Comparison of ENCODE assay signal across 20 cellular contexts in genomic region chr15:89164712-89165211, GRCh38. TPM values are rescaled to one million over a fixed set of nuclear protein-coding genes. Genes with fewer than 3 reads are reported as not detected.
DNase-seq lines count a peak whose midpoint lies in the region; ATAC-seq and TF ChIP-seq lines count a peak whose summit lies in the region.
"Had no signal": no experiment of that assay in that cellular context is flagged by ENCODE, and none has a peak within 500 bp of the region (broad histone marks: within the 10 kb centered on the region; RNA-seq: fewer than 3 reads in every experiment).

No MANE protein-coding gene starts in this region.

- CTCF ChIA-PET in SK-N-SH (lab: Yijun Ruan, JAX) = interaction anchor here (1.6 to 2.8 kb wide), 3 partner anchors 13 to 260 kb away, joined by 5 to 16 read pairs (median 12); no protein-coding TSS in a partner anchor

- TF ChIP-seq CTCF in right atrium auricular region (IDR thresholded peaks at IDR 0.05) (no peak), heart right ventricle (IDR thresholded peaks at IDR 0.05) (no peak), nephron (IDR thresholded peaks at IDR 0.05; ENCODE audit: unreplicated experiment in 3 of 3) (no peak), SK-N-SH (IDR thresholded peaks at IDR 0.05) (no peak)

- H3K4me1 ChIP-seq in right atrium auricular region = peaks cover 0 to 52% of the 10 kb centered on the region in 2 donors
- H3K4me1 ChIP-seq in heart right ventricle = peaks cover 0 to 71% (median 44%) of the 10 kb centered on the region in 9 donors
- peaks cover 28 to 30% of the 10 kb centered on the region in 2 experiments for H3K4me1 ChIP-seq in SK-N-SH (ENCODE audit: control insufficient read depth in 1 of 2, insufficient read depth in 2 of 2, low read depth in 1 of 2, low read length in 1 of 2)
- H3K4me1 ChIP-seq: BLaER1 had no signal

- H3K27ac ChIP-seq in right atrium auricular region (no peak overlapping the region), heart right ventricle (peak overlapping the region in 4 of 10 donors; percentile 3 to 66 (median 45)), SK-N-SH (ENCODE audit: low read depth in 2 of 2, low read length in 1 of 2) (no peak overlapping the region)
- H3K27ac ChIP-seq: BLaER1 had no signal

- intact Hi-C loops in Right ventricle myocardium superior (cut with DNase I) (no loop called here), heart right ventricle (cut with DNase I) (loop anchor here in 2 of 10 donors (5.0 kb wide), 2 partner anchors 77 to 87 kb away; partner anchors contain the start of gene ABHD2 (in 1 of the 2))

- ATAC-seq in Right ventricle myocardium superior (ENCODE audit: poor library complexity) (peak; percentile 82), heart right ventricle (peak; percentile 25 to 85 (median 62)), HG03354 (IDR thresholded peaks at IDR 0.05; ENCODE audit: poor library complexity, severe bottlenecking, unreplicated experiment) (no peak), GM21367 (IDR thresholded peaks at IDR 0.05; ENCODE audit: unreplicated experiment) (no peak)
- ATAC-seq: effector memory CD8-positive, alpha-beta T cell; GM12878; Panc1 had no signal

- no peak overlapping the region for H3K9ac ChIP-seq in SK-N-SH
- H3K9ac ChIP-seq: BLaER1 had no signal

- no peak overlapping the region for H3K4me2 ChIP-seq in SK-N-SH
- H3K4me2 ChIP-seq: BLaER1 had no signal

- TF ChIP-seq RAD21 in SK-N-SH (IDR thresholded peaks at IDR 0.05; ENCODE audit: low read length) = no peak

- POLR2A ChIA-PET in SK-N-SH (lab: Yijun Ruan, JAX) = no interaction called here

- 54 to 56% methylated on average over 7 of the region's 7 CpGs for WGBS in heart right ventricle, 2 donors
- 94% methylated on average over 7 of the region's 7 CpGs for WGBS in SK-N-SH (ENCODE audit: low lambda C conversion rate)

- H3K36me3 Mint-ChIP-seq in nephron (ENCODE audit: low read depth) = peaks cover 5% of the 10 kb centered on the region

- peaks cover 54% of the 10 kb centered on the region for H3K4me1 Mint-ChIP-seq in nephron

- no peaks in the 10 kb centered on the region; the same call in 1 of the 2 replicates for H3K79me2 ChIP-seq in SK-N-SH (ENCODE audit: insufficient read depth)

- H3K27me3 ChIP-seq in right atrium auricular region = no peaks in the 10 kb centered on the region
- H3K27me3 ChIP-seq in heart right ventricle = no peaks in the 10 kb centered on the region
- H3K27me3 ChIP-seq in SK-N-SH (ENCODE audit: insufficient read depth) = no peaks in the 10 kb centered on the region
- H3K27me3 ChIP-seq: BLaER1 had no signal

- H2AFZ ChIP-seq in SK-N-SH (ENCODE audit: low read depth) = no peak overlapping the region

- H3K9me3 Mint-ChIP-seq in nephron = no peaks in the 10 kb centered on the region
- H3K9me3 Mint-ChIP-seq: central memory CD8-positive, alpha-beta T cell; effector memory CD8-positive, alpha-beta T cell had no signal

- no peaks in the 10 kb centered on the region for H4K20me1 ChIP-seq in SK-N-SH (ENCODE audit: insufficient read depth)
- H4K20me1 ChIP-seq: BLaER1 had no signal

- no peaks in the 10 kb centered on the region for H3K27me3 Mint-ChIP-seq in nephron (ENCODE audit: low read depth)
- H3K27me3 Mint-ChIP-seq: central memory CD8-positive, alpha-beta T cell; effector memory CD8-positive, alpha-beta T cell had no signal

- no peaks in the 10 kb centered on the region for H3K9me2 ChIP-seq in SK-N-SH

- no peak for TF ChIP-seq EP300 in SK-N-SH (IDR thresholded peaks at IDR 0.05; ENCODE audit: borderline replicate concordance in 1 of 2, low read depth in 1 of 2, low read length in 1 of 2)

- peaks cover 29% of the 10 kb centered on the region for H3F3A ChIP-seq in SK-N-SH (replicated peaks; ENCODE audit: insufficient read depth)

- H3K4me3 ChIP-seq in right atrium auricular region = no peak overlapping the region
- H3K4me3 ChIP-seq in heart right ventricle = no peak overlapping the region
- H3K4me3 ChIP-seq in SK-N-SH (ENCODE audit: low read depth in 2 of 2, low read length in 1 of 2) = no peak overlapping the region
- H3K4me3 ChIP-seq: BLaER1, GM12878 had no signal

- H3K36me3 ChIP-seq in right atrium auricular region = peaks cover 21% of the 10 kb centered on the region
- H3K36me3 ChIP-seq in heart right ventricle = peaks cover 0 to 50% (median 0%) of the 10 kb centered on the region in 9 donors
- peaks cover 4 to 5% of the 10 kb centered on the region in 2 experiments for H3K36me3 ChIP-seq in SK-N-SH (replicated peaks in 1 of 2; ENCODE audit: control insufficient read depth in 1 of 2, insufficient read depth in 2 of 2, low read length in 1 of 2)

- no peak for DNase-seq in Right ventricle myocardium superior
- no peak for DNase-seq in right atrium auricular region (ENCODE audit: low spot score)
- DNase-seq in heart right ventricle = peak in 1 of 2 donors; percentile 35
- DNase-seq in NCI-H1694 (lab: John Stamatoyannopoulos, UW) = no peak
- no peak for DNase-seq in SK-N-SH
- DNase-seq: activated CD4-positive, alpha-beta T cell treated with anti-CD3 and anti-CD28 coated beads for 48 hours; activated gamma-delta T cell; effector memory CD8-positive, alpha-beta T cell; NCI-H1436 treated with DMSO at 0.1 percent for 48 hours; NCI-H2227 treated with DMSO at 0.1 percent for 48 hours; SW 1271 had no signal

- H3K27ac Mint-ChIP-seq in nephron = peak overlapping the region; percentile 89 to 94 (median 94)

- H3K9me3 ChIP-seq in right atrium auricular region = no peaks in the 10 kb centered on the region
- no peaks in the 10 kb centered on the region for H3K9me3 ChIP-seq in heart right ventricle
- H3K9me3 ChIP-seq in SK-N-SH = no peaks in the 10 kb centered on the region
- H3K9me3 ChIP-seq: BLaER1 had no signal

- no peak overlapping the region for H3K4me3 Mint-ChIP-seq in nephron
- H3K4me3 Mint-ChIP-seq: central memory CD8-positive, alpha-beta T cell; effector memory CD8-positive, alpha-beta T cell had no signal

TF ChIP-seq in SK-N-SH, 30 proteins besides CTCF, POLR2A, EP300 and RAD21:
- TF ChIP-seq YY1 (IDR thresholded peaks at IDR 0.05; ENCODE audit: low read depth) = no peak

RNA-seq across cellular contexts. Expression of gene RLBP1, which starts 56.6 kb away (rescaled TPM):
- total RNA-seq in Right ventricle myocardium superior = not detected
- not detected for total RNA-seq in right atrium auricular region
- total RNA-seq in heart right ventricle = not detected
- not detected for polyA plus RNA-seq in heart right ventricle
- polyA plus RNA-seq in SK-N-SH (2012; rRNA removed) = not detected in 2 replicates
- not detected in 2 replicates for polyA plus RNA-seq in SK-N-SH (2012; cell fraction: cytosol; rRNA removed)
- 0.11 TPM in 1 of 2 replicates, not detected in the other for polyA plus RNA-seq in SK-N-SH (2012; cell fraction: nucleus; rRNA removed)
- total RNA-seq: A172, MCF 10A had no signal
- polyA plus RNA-seq: GM12878 had no signal

Comparison
In these comparisons a context has a peak if more than half of its experiments do, and no peak if none do; other contexts are left out.
1. ATAC-seq: peak in Right ventricle myocardium superior (single experiment) and heart right ventricle (8 of 8); none in HG03354 (single experiment) and GM21367 (single experiment).